Comparison of ENCODE assay signal across 22 cellular contexts in the genomic region with DNA sequence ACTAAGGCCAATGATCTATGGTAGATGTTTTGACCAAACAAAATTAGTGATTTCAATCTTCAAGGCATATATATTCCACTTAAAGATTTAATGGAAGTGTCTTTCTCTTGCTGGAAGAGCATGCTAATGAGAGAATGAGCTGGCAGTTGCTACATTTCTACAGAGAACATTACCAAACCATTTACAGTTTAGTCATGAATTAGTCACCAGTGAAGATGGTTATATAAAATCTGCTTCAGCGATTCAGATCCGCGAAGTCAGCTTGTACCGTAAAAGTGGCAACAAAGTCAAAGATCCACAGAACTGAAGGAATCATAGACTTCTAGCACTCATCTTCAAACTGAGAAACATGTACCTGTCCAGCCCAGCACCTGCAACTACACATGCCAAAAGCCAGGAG.
A peak's percentile ranks its signal among the peaks of the same experiment; 100 is the strongest.
DNase-seq lines count a peak whose midpoint lies in the region; ATAC-seq and TF ChIP-seq lines count a peak whose summit lies in the region.
"Had no signal": no experiment of that assay in that cellular context is flagged by ENCODE, and none has a peak within 500 bp of the region (broad histone marks: within the 10 kb centered on the region; RNA-seq: fewer than 3 reads in every experiment).

No MANE protein-coding gene starts in this region.

- no TSS peak for BruUV-seq in A673 (replicated peaks; lab: Mats Ljungman, UMichigan)

- no peaks in the 10 kb centered on the region for H3K9me3 ChIP-seq in A673 (ENCODE audit: low read depth, low read length, poor library complexity, severe bottlenecking)
- H3K9me3 ChIP-seq: esophagus squamous epithelium, HAP-1, SK-N-SH, testis had no signal

- H3K27me3 ChIP-seq in A673 (replicated peaks; ENCODE audit: insufficient read depth, low read depth, low read length, poor library complexity), result no peaks in the 10 kb centered on the region
- H3K27me3 ChIP-seq: esophagus squamous epithelium, hepatocyte, testis had no signal

- no peak overlapping the region for H3K27ac ChIP-seq in A673 (ENCODE audit: low read depth, low read length, poor library complexity, severe bottlenecking)
- H3K27ac ChIP-seq: esophagus squamous epithelium, hepatocyte, testis had no signal

- no peak for TF ChIP-seq CTCF in A673 (conservative IDR thresholded peaks at IDR 0.05; ENCODE audit: low read depth, low read length)

- peak; percentile 48 for DNase-seq in A673 (ENCODE audit: low spot score)
- peak; percentile 46 for DNase-seq in HS-5 (ENCODE audit: low read depth)
- peak; percentile 39 for DNase-seq in astrocyte of the hippocampus (ENCODE audit: low read depth, low spot score)
- DNase-seq in kidney glomerular epithelial cell (lab: John Stamatoyannopoulos, UW), result peak; percentile 41
- no peak for DNase-seq in erythroblast (lab: John Stamatoyannopoulos, UW)
- DNase-seq: activated CD4-positive, alpha-beta T cell treated with anti-CD3 and anti-CD28 coated beads for 1 hour; activated naive CD8-positive, alpha-beta T cell treated with anti-CD3 and anti-CD28 coated beads, Interleukin-2, amount 10 ng/mL, durations not matched to agents 7 days and 5 days; COR-L47; esophagus squamous epithelium; NCI-H1417; NCI-H2171 treated with DMSO at 0.1 percent for 48 hours; NCI-H774; posterior cingulate gyrus; SK-N-SH; T-helper 9 cell; testis had no signal

- ATAC-seq in HG03097 (IDR thresholded peaks at IDR 0.05; ENCODE audit: low FRiP score, unreplicated experiment) (no peak), HG03342 (IDR thresholded peaks at IDR 0.05; ENCODE audit: unreplicated experiment) (no peak), GM21576 (IDR thresholded peaks at IDR 0.05; ENCODE audit: unreplicated experiment) (no peak)
- ATAC-seq: natural killer cell treated with Interleukin-12 subunit alpha and Interleukin-12 subunit beta and Interleukin-15 and Interleukin-18, amount 100 ng/mL, for 72 hours had no signal

- H3K4me3 ChIP-seq in A673 (ENCODE audit: low read depth, low read length, poor library complexity, severe bottlenecking), result no peak overlapping the region
- H3K4me3 ChIP-seq: esophagus squamous epithelium, HAP-1, hepatocyte, testis had no signal

- TF ChIP-seq POLR2A in erythroblast (IDR thresholded peaks at IDR 0.05; ENCODE audit: low read length), result no peak

- intact Hi-C loops in A673 (cut with micrococcal nuclease; ENCODE audit: unreplicated experiment), result no loop called here

- peaks cover 16% of the 10 kb centered on the region for H3K4me1 ChIP-seq in A673 (ENCODE audit: insufficient read depth, low read length, poor library complexity, severe bottlenecking)
- H3K4me1 ChIP-seq: esophagus squamous epithelium, HAP-1, testis had no signal

- H3K36me3 ChIP-seq in A673 (ENCODE audit: insufficient read depth, low read length, poor library complexity, severe bottlenecking), result no peaks in the 10 kb centered on the region
- H3K36me3 ChIP-seq: esophagus squamous epithelium, HAP-1 had no signal

- POLR2A ChIA-PET in A673 (lab: Charles Lee; ENCODE audit: low non-redundant PET), result no interaction called here

- CTCF ChIA-PET in A673 (lab: Charles Lee), result no interaction called here

Comparison
In these comparisons a context has a peak if more than half of its experiments do, and no peak if none do; other contexts are left out.
1. DNase-seq: peak in A673 (single experiment), HS-5 (single experiment), astrocyte of the hippocampus (single experiment) and kidney glomerular epithelial cell (single experiment); none in erythroblast (0 of 2).